Comparison of ENCODE assay signal across 18 cellular contexts in genomic region chr20:15111654-15112053, GRCh38.
"Had no signal": no experiment of that assay in that cellular context is flagged by ENCODE, and none has a peak within 500 bp of the region (broad histone marks: within the 10 kb centered on the region; RNA-seq: fewer than 3 reads in every experiment).

No MANE protein-coding gene starts in this region.

- H3K36me3 Mint-ChIP-seq: activated naive CD4-positive, alpha-beta T cell treated with anti-CD3 and anti-CD28 coated beads, Interleukin-2, amount 50 U/mL, for 24 hours had no signal

- H3K27ac Mint-ChIP-seq: activated CD8-positive, alpha-beta T cell treated with anti-CD3 and anti-CD28 coated beads for 36 hours; activated naive CD4-positive, alpha-beta T cell treated with anti-CD3 and anti-CD28 coated beads, Interleukin-2, amount 50 U/mL, for 24 hours; activated T-cell treated with anti-CD3 and anti-CD28 coated beads, Interleukin-2, amount 50 U/mL, for 72 hours; activated T-helper 2 cell treated with anti-CD3 and anti-CD28 coated beads, Interferon-gamma antibody, Interleukin-2, Interleukin-4, amounts not matched to agents 10 μg/mL and 5 μg/mL and 100 μg/mL, durations not matched to agents 14 hours and 24 hours and 36 hours; T-helper 1 cell treated with Interleukin-12 subunit alpha and Interleukin-12 subunit beta and Interleukin-4 antibody, amounts not matched to agents 30 μg/mL and 1 μg/mL, for 36 hours had no signal

- H3K4me1 Mint-ChIP-seq: activated naive CD4-positive, alpha-beta T cell treated with anti-CD3 and anti-CD28 coated beads, Interleukin-2, amount 50 U/mL, for 24 hours had no signal

- DNase-seq: activated CD4-positive, alpha-beta T cell treated with anti-CD3 and anti-CD28 coated beads for 4 hours; activated CD8-positive, alpha-beta memory T cell treated with anti-CD3 and anti-CD28 coated beads, Interleukin-2, amount 50 U/mL, for 4 hours; activated CD8-positive, alpha-beta T cell treated with anti-CD3 and anti-CD28 coated beads for 36 hours; activated naive CD4-positive, alpha-beta T cell; activated T-cell treated with anti-CD3 and anti-CD28 coated beads, Interleukin-2, amount 50 U/mL, for 72 hours; aorta; central memory CD4-positive, alpha-beta T cell; NCI-H1092; NCI-H1417; NCI-H1930; NCI-H510A treated with DMSO at 0.1 percent for 48 hours; NCI-H69; PC-3; SHP77 treated with DMSO at 0.1 percent for 48 hours had no signal

- H3K27me3 Mint-ChIP-seq: activated CD8-positive, alpha-beta T cell treated with anti-CD3 and anti-CD28 coated beads for 36 hours; activated naive CD4-positive, alpha-beta T cell treated with anti-CD3 and anti-CD28 coated beads, Interleukin-2, amount 50 U/mL, for 24 hours had no signal

- ATAC-seq: activated CD4-positive, CD25-positive, alpha-beta regulatory T cell treated with anti-CD3 and anti-CD28 coated beads, Interleukin-2, amount 50 U/mL, for 24 hours; activated CD8-positive, alpha-beta T cell treated with anti-CD3 and anti-CD28 coated beads for 36 hours; activated T-cell treated with anti-CD3 and anti-CD28 coated beads, Interleukin-2, amount 50 U/mL, for 72 hours; PC-3 had no signal

- H3K4me3 Mint-ChIP-seq: activated CD8-positive, alpha-beta T cell treated with anti-CD3 and anti-CD28 coated beads for 36 hours; activated naive CD4-positive, alpha-beta T cell treated with anti-CD3 and anti-CD28 coated beads, Interleukin-2, amount 50 U/mL, for 24 hours; activated T-cell treated with anti-CD3 and anti-CD28 coated beads, Interleukin-2, amount 50 U/mL, for 72 hours; T-helper 1 cell treated with Interleukin-12 subunit alpha and Interleukin-12 subunit beta and Interleukin-4 antibody, amounts not matched to agents 30 μg/mL and 1 μg/mL, for 36 hours had no signal
